Comparison of ENCODE assay signal across 12 cellular contexts in genomic region chr9:35673132-35673997, GRCh38. TPM values are rescaled to one million over a fixed set of nuclear protein-coding genes. Genes with fewer than 3 reads are reported as not detected.
A peak's percentile ranks its signal among the peaks of the same experiment; 100 is the strongest.
DNase-seq lines count a peak whose midpoint lies in the region; ATAC-seq and TF ChIP-seq lines count a peak whose summit lies in the region.
"Had no signal": no experiment of that assay in that cellular context is flagged by ENCODE, and none has a peak within 500 bp of the region (broad histone marks: within the 10 kb centered on the region; RNA-seq: fewer than 3 reads in every experiment).

Gene CA9 (plus strand): TSS chr9:35673928. CDS start chr9:35673960, 32 bp downstream.

- no peaks in the 10 kb centered on the region for H3K79me2 ChIP-seq in SK-N-SH (ENCODE audit: insufficient read depth)

- WGBS in SK-N-SH (ENCODE audit: low lambda C conversion rate): 92% methylated on average over 4 of the region's 9 CpGs

- no peaks in the 10 kb centered on the region for H3K36me3 Mint-ChIP-seq in immature natural killer cell
- H3K36me3 Mint-ChIP-seq in stimulated activated naive B cell treated with anti-CD40 and anti-IgM and Interleukin-4, amounts not matched to agents 10 μg/mL and 1 μg/mL and 100 μg/mL, for 72 hours: no peaks in the 10 kb centered on the region

- ATAC-seq in stimulated activated naive B cell treated with anti-CD40 and anti-IgM and Interleukin-4, amounts not matched to agents 10 μg/mL and 1 μg/mL and 100 μg/mL, for 72 hours (replicated peaks): no peak

- peaks cover 0 to 10% (median 5%) of the 10 kb centered on the region in 3 donors for H3K27me3 Mint-ChIP-seq in immature natural killer cell (ENCODE audit: low read depth in 3 of 3)
- peaks cover 0 to 10% of the 10 kb centered on the region in 2 donors for H3K27me3 Mint-ChIP-seq in stimulated activated naive B cell treated with anti-CD40 and anti-IgM and Interleukin-4, amounts not matched to agents 10 μg/mL and 1 μg/mL and 100 μg/mL, for 72 hours

- no peaks in the 10 kb centered on the region for H3K9me2 ChIP-seq in SK-N-SH

- H3K9me3 ChIP-seq in SK-N-SH: no peaks in the 10 kb centered on the region

- POLR2A ChIA-PET in SK-N-SH (lab: Yijun Ruan, JAX) (interaction anchor here (0.7 kb wide), 1 partner anchor 18 kb away, joined by 4 read pairs; no protein-coding TSS in a partner anchor), HEK293T (lab: Yijun Ruan, JAX) (no interaction called here)

- TF ChIP-seq CTCF in SK-N-SH (IDR thresholded peaks at IDR 0.05): no peak

- H4K20me1 ChIP-seq in SK-N-SH (ENCODE audit: insufficient read depth): no peaks in the 10 kb centered on the region

- TF ChIP-seq RAD21 in SK-N-SH (IDR thresholded peaks at IDR 0.05; ENCODE audit: low read length): no peak

- H3K9ac ChIP-seq in SK-N-SH: no peak within 1 kb of the TSS

- no peaks in the 10 kb centered on the region for H3K27me3 ChIP-seq in SK-N-SH (ENCODE audit: insufficient read depth)

- peaks cover 0 to 13% of the 10 kb centered on the region in 2 experiments; a peak in 1 of 4 replicates for H3K4me1 ChIP-seq in SK-N-SH (ENCODE audit: control insufficient read depth in 1 of 2, insufficient read depth in 2 of 2, low read depth in 1 of 2, low read length in 1 of 2)

- CTCF ChIA-PET in SK-N-SH (lab: Yijun Ruan, JAX): interaction anchor here (1.0 to 3.2 kb wide), 4 partner anchors 8 to 55 kb away, joined by 5 to 23 read pairs (median 14); partner anchors contain the start of genes ARHGEF39, CCDC107 and RMRP
- CTCF ChIA-PET in HEK293T (lab: Yijun Ruan, JAX): interaction anchor here (0.9 kb wide), 1 partner anchor 23 kb away, joined by 3 read pairs; no protein-coding TSS in a partner anchor

- H2AFZ ChIP-seq in SK-N-SH (ENCODE audit: low read depth): no peak within 1 kb of the TSS

- H3K9me3 Mint-ChIP-seq in immature natural killer cell: no peaks in the 10 kb centered on the region
- H3K9me3 Mint-ChIP-seq in stimulated activated naive B cell treated with anti-CD40 and anti-IgM and Interleukin-4, amounts not matched to agents 10 μg/mL and 1 μg/mL and 100 μg/mL, for 72 hours: no peaks in the 10 kb centered on the region

- no peaks in the 10 kb centered on the region for H3K36me3 ChIP-seq in SK-N-SH (replicated peaks in 1 of 2; ENCODE audit: control insufficient read depth in 1 of 2, insufficient read depth in 2 of 2, low read length in 1 of 2)

- H3K4me3 ChIP-seq in SK-N-SH (ENCODE audit: low read depth in 2 of 2, low read length in 1 of 2): no peak within 1 kb of the TSS

- H3K27ac ChIP-seq in SK-N-SH (ENCODE audit: low read depth in 2 of 2, low read length in 1 of 2): no peak within 1 kb of the TSS
- H3K27ac ChIP-seq: 22Rv1 had no signal

- peak; percentile 36 to 72 for DNase-seq in NCI-H2081 (lab: John Stamatoyannopoulos, UW)
- no peak for DNase-seq in NCI-H2081 treated with DMSO at 0.1 percent for 48 hours (lab: John Stamatoyannopoulos, UW)
- DNase-seq in SK-N-SH: no peak
- DNase-seq in immature natural killer cell: no peak
- no peak for DNase-seq in stimulated activated naive B cell treated with anti-CD40 and anti-IgM and Interleukin-4, amounts not matched to agents 10 μg/mL and 1 μg/mL and 100 μg/mL, for 72 hours
- no peak for DNase-seq in NCI-H146 treated with DMSO at 0.1 percent for 48 hours (lab: John Stamatoyannopoulos, UW; ENCODE audit: unreplicated experiment)
- no peak for DNase-seq in HEK293T (ENCODE audit: extremely low spot score)
- DNase-seq in activated CD4-positive, alpha-beta T cell treated with anti-CD3 and anti-CD28 coated beads, Interleukin-2, amount 50 U/mL, for 1 hour: no peak
- DNase-seq: activated CD4-positive, alpha-beta T cell treated with anti-CD3 and anti-CD28 coated beads for 1 hour; effector CD8-positive, alpha-beta T cell; NCI-H2029 treated with DMSO at 0.1 percent for 48 hours had no signal

- peaks cover 7% of the 10 kb centered on the region for H3F3A ChIP-seq in SK-N-SH (replicated peaks; ENCODE audit: insufficient read depth)

- no peak for TF ChIP-seq EP300 in SK-N-SH (IDR thresholded peaks at IDR 0.05; ENCODE audit: borderline replicate concordance in 1 of 2, low read depth in 1 of 2, low read length in 1 of 2)

- peak within 1 kb of the TSS; percentile 33 to 65 (median 49) for H3K4me3 Mint-ChIP-seq in immature natural killer cell
- H3K4me3 Mint-ChIP-seq in stimulated activated naive B cell treated with anti-CD40 and anti-IgM and Interleukin-4, amounts not matched to agents 10 μg/mL and 1 μg/mL and 100 μg/mL, for 72 hours: peak within 1 kb of the TSS; percentile 68 to 81

- H3K4me2 ChIP-seq in SK-N-SH: 0 out of 2 replicates have a peak within 1 kb of the TSS, but pooled peaks have one; percentile 32

- peaks cover 12 to 13% of the 10 kb centered on the region in 2 donors for H3K4me1 Mint-ChIP-seq in immature natural killer cell
- H3K4me1 Mint-ChIP-seq in stimulated activated naive B cell treated with anti-CD40 and anti-IgM and Interleukin-4, amounts not matched to agents 10 μg/mL and 1 μg/mL and 100 μg/mL, for 72 hours: peaks cover 7 to 16% of the 10 kb centered on the region in 2 donors

- peak within 1 kb of the TSS in 1 of 6 donors; percentile 62 for H3K27ac Mint-ChIP-seq in immature natural killer cell
- no peak within 1 kb of the TSS for H3K27ac Mint-ChIP-seq in stimulated activated naive B cell treated with anti-CD40 and anti-IgM and Interleukin-4, amounts not matched to agents 10 μg/mL and 1 μg/mL and 100 μg/mL, for 72 hours

TF ChIP-seq in SK-N-SH, 30 proteins besides CTCF, POLR2A, EP300 and RAD21:
- TF ChIP-seq, protein P1, sequence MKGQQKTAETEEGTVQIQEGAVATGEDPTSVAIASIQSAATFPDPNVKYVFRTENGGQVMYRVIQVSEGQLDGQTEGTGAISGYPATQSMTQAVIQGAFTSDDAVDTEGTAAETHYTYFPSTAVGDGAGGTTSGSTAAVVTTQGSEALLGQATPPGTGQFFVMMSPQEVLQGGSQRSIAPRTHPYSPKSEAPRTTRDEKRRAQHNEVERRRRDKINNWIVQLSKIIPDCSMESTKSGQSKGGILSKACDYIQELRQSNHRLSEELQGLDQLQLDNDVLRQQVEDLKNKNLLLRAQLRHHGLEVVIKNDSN (IDR thresholded peaks at IDR 0.05; ENCODE audit: borderline replicate concordance, low read depth): no peak
- TF ChIP-seq EZH2phosphoT487 (IDR thresholded peaks at IDR 0.05; ENCODE audit: borderline replicate concordance, low read depth): no peak
- peak; percentile 12; the same call in 1 of the 2 replicates for TF ChIP-seq TCF12 (IDR thresholded peaks at IDR 0.05)
- TF ChIP-seq JUND (IDR thresholded peaks at IDR 0.05): no peak

TF ChIP-seq in HEK293T, 16 proteins besides CTCF, POLR2A, EP300 and RAD21:
- TF ChIP-seq L3MBTL2 (conservative IDR thresholded peaks at IDR 0.05) (no peak), FOXM1 (IDR thresholded peaks at IDR 0.05; ENCODE audit: borderline replicate concordance) (no peak), FOXK2 (IDR thresholded peaks at IDR 0.05) (no peak), ZNF384 (IDR thresholded peaks at IDR 0.05) (no peak), BHLHE40 (IDR thresholded peaks at IDR 0.05; ENCODE audit: borderline replicate concordance) (no peak), FOXA1 (IDR thresholded peaks at IDR 0.05) (no peak), NFRKB (IDR thresholded peaks at IDR 0.05) (no peak), SUZ12 (IDR thresholded peaks at IDR 0.05) (no peak), TARDBP (IDR thresholded peaks at IDR 0.05) (no peak), SP1 (IDR thresholded peaks at IDR 0.05) (no peak), ARNT (IDR thresholded peaks at IDR 0.05) (no peak), PKNOX1 (IDR thresholded peaks at IDR 0.05) (no peak), ELF4 (IDR thresholded peaks at IDR 0.05) (no peak), LEF1 (IDR thresholded peaks at IDR 0.05; ENCODE audit: borderline replicate concordance) (no peak), CTBP1 (IDR thresholded peaks at IDR 0.05; ENCODE audit: borderline replicate concordance) (no peak)

RNA-seq across cellular contexts. Expression of gene CA9, which starts in this region (rescaled TPM):
- polyA plus RNA-seq in SK-N-SH (2012; rRNA removed) (0.99 and 1.4 TPM in 2 replicates), immature natural killer cell (not detected)
- polyA plus RNA-seq in SK-N-SH (2012; cell fraction: cytosol; rRNA removed): 0.50 and 1.1 TPM in 2 replicates
- polyA plus RNA-seq in SK-N-SH (2012; cell fraction: nucleus; rRNA removed): 0.95 and 1.0 TPM in 2 replicates

Comparison
In these comparisons a context has a peak if more than half of its experiments do, and no peak if none do; other contexts are left out.
1. DNase-seq: peak in NCI-H2081 (2 of 2); none in NCI-H2081 treated with DMSO at 0.1 percent for 48 hours (single experiment), SK-N-SH (single experiment), immature natural killer cell (0 of 3), stimulated activated naive B cell treated with anti-CD40 and anti-IgM and Interleukin-4, amounts not matched to agents 10 μg/mL and 1 μg/mL and 100 μg/mL, for 72 hours (single experiment), NCI-H146 treated with DMSO at 0.1 percent for 48 hours (single experiment), HEK293T (single experiment) and activated CD4-positive, alpha-beta T cell treated with anti-CD3 and anti-CD28 coated beads, Interleukin-2, amount 50 U/mL, for 1 hour (single experiment).